ENCODE assay signal across 19 cellular contexts in genomic region chr1:189405419-189405818, GRCh38.
DNase-seq lines count a peak whose midpoint lies in the region; ATAC-seq and TF ChIP-seq lines count a peak whose summit lies in the region.
"Had no signal": no experiment of that assay in that cellular context is flagged by ENCODE, and none has a peak within 500 bp of the region (broad histone marks: within the 10 kb centered on the region; RNA-seq: fewer than 3 reads in every experiment).

No MANE protein-coding gene starts in this region.

- H3K4me2 ChIP-seq in GM23338 = peak overlapping the region; percentile 27; the same call in 1 of the 2 replicates
- H3K4me2 ChIP-seq: BLaER1 treated with 17β-estradiol and CSF1 and Interleukin-3, amounts not matched to agents 10 nM and 100 nM had no signal

- no peak; the same call in 2 of the 3 replicates for ATAC-seq in GM23338
- ATAC-seq: T-cell had no signal

- peaks cover 28% of the 10 kb centered on the region for H3K36me3 Mint-ChIP-seq in GM23338 (ENCODE audit: low read depth)
- peaks cover 2% of the 10 kb centered on the region for H3K36me3 Mint-ChIP-seq in endodermal cell (ENCODE audit: low read depth)
- H3K36me3 Mint-ChIP-seq in CD8-positive, alpha-beta memory T cell = no peaks in the 10 kb centered on the region
- H3K36me3 Mint-ChIP-seq: T-cell had no signal

- H3K9me2 ChIP-seq in GM23338 (ENCODE audit: insufficient read depth) = no peaks in the 10 kb centered on the region

- no peaks in the 10 kb centered on the region for H4K20me1 ChIP-seq in GM23338 (replicated peaks; ENCODE audit: insufficient read depth)
- H4K20me1 ChIP-seq: BLaER1 treated with 17β-estradiol and CSF1 and Interleukin-3, amounts not matched to agents 10 nM and 100 nM had no signal

- H3K27me3 ChIP-seq in GM23338 (ENCODE audit: insufficient read depth) = no peaks in the 10 kb centered on the region
- H3K27me3 ChIP-seq in endodermal cell (ENCODE audit: control insufficient read depth, insufficient read depth, low read length, poor library complexity, severe bottlenecking) = no peaks in the 10 kb centered on the region
- no peaks in the 10 kb centered on the region for H3K27me3 ChIP-seq in neuron (ENCODE audit: insufficient read depth, low read length)
- H3K27me3 ChIP-seq in CD8-positive, alpha-beta memory T cell (ENCODE audit: insufficient read depth, low read length, poor library complexity, severe bottlenecking) = no peaks in the 10 kb centered on the region
- no peaks in the 10 kb centered on the region for H3K27me3 ChIP-seq in effector memory CD4-positive, alpha-beta T cell (replicated peaks; ENCODE audit: control insufficient read depth, insufficient read depth, low read length, poor library complexity, severe bottlenecking)
- H3K27me3 ChIP-seq in WERI-Rb-1 (ENCODE audit: insufficient read depth, low read depth, severe bottlenecking) = no peaks in the 10 kb centered on the region
- H3K27me3 ChIP-seq: BLaER1 treated with 17β-estradiol and CSF1 and Interleukin-3, amounts not matched to agents 10 nM and 100 nM; MG63 had no signal

- H3K27me3 Mint-ChIP-seq in GM23338 (ENCODE audit: insufficient read depth, low read depth, poor library complexity) (peaks cover 2% of the 10 kb centered on the region), endodermal cell (ENCODE audit: insufficient read depth) (no peaks in the 10 kb centered on the region)
- H3K27me3 Mint-ChIP-seq in CD8-positive, alpha-beta memory T cell = no peaks in the 10 kb centered on the region
- H3K27me3 Mint-ChIP-seq: T-cell had no signal

- H3K79me2 ChIP-seq in GM23338 (replicated peaks; ENCODE audit: insufficient read depth) = no peaks in the 10 kb centered on the region

- H3K4me1 Mint-ChIP-seq in GM23338 = peaks cover 11% of the 10 kb centered on the region
- peaks cover 7% of the 10 kb centered on the region for H3K4me1 Mint-ChIP-seq in endodermal cell
- H3K4me1 Mint-ChIP-seq in CD8-positive, alpha-beta memory T cell = no peaks in the 10 kb centered on the region
- H3K4me1 Mint-ChIP-seq: T-cell had no signal

- 44 to 70% methylated on average over 1 of the region's 1 CpG for WGBS in endodermal cell (ENCODE audit: insufficient coverage in 1 of 2, insufficient read length in 1 of 2), 2 experiments

- H3K9me3 ChIP-seq in endodermal cell (ENCODE audit: control insufficient read depth, low read length) = no peaks in the 10 kb centered on the region
- no peaks in the 10 kb centered on the region for H3K9me3 ChIP-seq in neuron (ENCODE audit: low read length)
- H3K9me3 ChIP-seq in CD8-positive, alpha-beta memory T cell (ENCODE audit: low read length) = no peaks in the 10 kb centered on the region
- no peaks in the 10 kb centered on the region for H3K9me3 ChIP-seq in effector memory CD4-positive, alpha-beta T cell (ENCODE audit: control insufficient read depth, low read length)
- no peaks in the 10 kb centered on the region for H3K9me3 ChIP-seq in WERI-Rb-1 (ENCODE audit: severe bottlenecking)
- H3K9me3 ChIP-seq: MG63 had no signal

- H3F3A ChIP-seq in GM23338 (replicated peaks; ENCODE audit: low read depth) = no peaks in the 10 kb centered on the region

- POLR2A ChIA-PET in CD8-positive, alpha-beta memory T cell (lab: Charles Lee) = no interaction called here

- no peak overlapping the region for H3K9ac ChIP-seq in endodermal cell (ENCODE audit: extremely low read depth, low read length, poor library complexity, severe bottlenecking)
- H3K9ac ChIP-seq: BLaER1 treated with 17β-estradiol and CSF1 and Interleukin-3, amounts not matched to agents 10 nM and 100 nM had no signal

- H3K4me1 ChIP-seq in GM23338 (ENCODE audit: insufficient read depth) (peaks cover 8% of the 10 kb centered on the region), endodermal cell (ENCODE audit: control insufficient read depth, insufficient read depth, low read length) (no peaks in the 10 kb centered on the region), neuron (ENCODE audit: insufficient read depth, low read length) (peaks cover 5% of the 10 kb centered on the region)
- no peaks in the 10 kb centered on the region for H3K4me1 ChIP-seq in CD8-positive, alpha-beta memory T cell (ENCODE audit: insufficient read depth, low read length)
- no peaks in the 10 kb centered on the region for H3K4me1 ChIP-seq in effector memory CD4-positive, alpha-beta T cell (ENCODE audit: control insufficient read depth, insufficient read depth, low read length, poor library complexity, severe bottlenecking)
- H3K4me1 ChIP-seq: BLaER1 treated with 17β-estradiol and CSF1 and Interleukin-3, amounts not matched to agents 10 nM and 100 nM had no signal

- 0 out of 2 replicates have a peak overlapping the region, but pooled peaks have one; percentile 56 for H3K27ac ChIP-seq in GM23338 (ENCODE audit: low read depth)
- H3K27ac ChIP-seq in endodermal cell (ENCODE audit: low read depth, low read length) = no peak overlapping the region
- no peak overlapping the region for H3K27ac ChIP-seq in CD8-positive, alpha-beta memory T cell (ENCODE audit: low read depth, low read length)
- no peak overlapping the region for H3K27ac ChIP-seq in effector memory CD4-positive, alpha-beta T cell (ENCODE audit: insufficient read depth, low read length, poor library complexity, severe bottlenecking)
- no peak overlapping the region for H3K27ac ChIP-seq in WERI-Rb-1
- H3K27ac ChIP-seq: BLaER1 treated with 17β-estradiol and CSF1 and Interleukin-3, amounts not matched to agents 10 nM and 100 nM had no signal

- H3K4me3 ChIP-seq in GM23338 (no peak overlapping the region), endodermal cell (ENCODE audit: low read length) (no peak overlapping the region), neuron (ENCODE audit: low read length) (no peak overlapping the region), WERI-Rb-1 (ENCODE audit: low read depth, low read length) (no peak overlapping the region)
- no peak overlapping the region for H3K4me3 ChIP-seq in CD8-positive, alpha-beta memory T cell (ENCODE audit: low read length)
- no peak overlapping the region for H3K4me3 ChIP-seq in effector memory CD4-positive, alpha-beta T cell (ENCODE audit: insufficient read depth, low read depth, low read length, poor library complexity, severe bottlenecking)
- H3K4me3 ChIP-seq: BLaER1 treated with 17β-estradiol and CSF1 and Interleukin-3, amounts not matched to agents 10 nM and 100 nM; MG63 had no signal

- H3K27ac Mint-ChIP-seq in GM23338 (no peak overlapping the region), endodermal cell (no peak overlapping the region)
- no peak overlapping the region for H3K27ac Mint-ChIP-seq in CD8-positive, alpha-beta memory T cell
- H3K27ac Mint-ChIP-seq: T-cell had no signal

- peaks cover 28% of the 10 kb centered on the region for H3K9me3 Mint-ChIP-seq in GM23338
- peaks cover 14% of the 10 kb centered on the region for H3K9me3 Mint-ChIP-seq in endodermal cell
- peaks cover 5 to 37% (median 7%) of the 10 kb centered on the region in 5 donors for H3K9me3 Mint-ChIP-seq in CD8-positive, alpha-beta memory T cell

- CTCF ChIA-PET in CD8-positive, alpha-beta memory T cell (lab: Charles Lee) = no interaction called here

- H3K36me3 ChIP-seq in GM23338 (ENCODE audit: insufficient read depth) = peaks cover 8% of the 10 kb centered on the region; the same call in 1 of the 2 replicates
- no peaks in the 10 kb centered on the region for H3K36me3 ChIP-seq in endodermal cell (ENCODE audit: control insufficient read depth, insufficient read depth, low read length)
- no peaks in the 10 kb centered on the region for H3K36me3 ChIP-seq in neuron (ENCODE audit: insufficient read depth, low read length)
- no peaks in the 10 kb centered on the region for H3K36me3 ChIP-seq in CD8-positive, alpha-beta memory T cell (ENCODE audit: insufficient read depth, low read length)
- no peaks in the 10 kb centered on the region for H3K36me3 ChIP-seq in effector memory CD4-positive, alpha-beta T cell (ENCODE audit: control insufficient read depth, insufficient read depth, low read length)
- H3K36me3 ChIP-seq in WERI-Rb-1 = no peaks in the 10 kb centered on the region
- H3K36me3 ChIP-seq: BLaER1 treated with 17β-estradiol and CSF1 and Interleukin-3, amounts not matched to agents 10 nM and 100 nM; MG63 had no signal

- peak; percentile 36 for DNase-seq in GM23338 (ENCODE audit: low spot score)
- peak; percentile 45 for DNase-seq in NCI-H69 (lab: John Stamatoyannopoulos, UW)
- peak; percentile 49 for DNase-seq in endodermal cell
- DNase-seq in CD8-positive, alpha-beta memory T cell = no peak
- DNase-seq in effector memory CD4-positive, alpha-beta T cell = no peak
- no peak for DNase-seq in WERI-Rb-1
- DNase-seq: DMS79 treated with DMSO at 0.1 percent for 48 hours, Kasumi-1, MG63, NCI-H1092, NCI-H1436 treated with DMSO at 0.1 percent for 48 hours, NCI-H2029, NCI-H446, NCI-H748 treated with DMSO at 0.1 percent for 48 hours, OCI-M1, Right ventricle myocardium superior, T-cell had no signal

- no peak for TF ChIP-seq CTCF in GM23338 (conservative IDR thresholded peaks at IDR 0.05; ENCODE audit: low read depth in 2 of 2)
- TF ChIP-seq CTCF in endodermal cell (conservative IDR thresholded peaks at IDR 0.05) = no peak
- no peak for TF ChIP-seq CTCF in WERI-Rb-1 (IDR thresholded peaks at IDR 0.05; ENCODE audit: low read depth, low read length)

- H3K4me3 Mint-ChIP-seq in GM23338 (no peak overlapping the region), endodermal cell (no peak overlapping the region)
- H3K4me3 Mint-ChIP-seq in CD8-positive, alpha-beta memory T cell = no peak overlapping the region
- H3K4me3 Mint-ChIP-seq: T-cell had no signal

- 0 out of 2 replicates have a peak overlapping the region, but pooled peaks have one; percentile 70 for H2AFZ ChIP-seq in GM23338
- H2AFZ ChIP-seq in neuron (ENCODE audit: low read depth, low read length) = peak overlapping the region; percentile 1

Comparison
In these comparisons a context has a peak if more than half of its experiments do, and no peak if none do; other contexts are left out.
1. DNase-seq: peak in GM23338 (single experiment), NCI-H69 (single experiment) and endodermal cell (single experiment); none in CD8-positive, alpha-beta memory T cell (0 of 5), effector memory CD4-positive, alpha-beta T cell (0 of 3) and WERI-Rb-1 (single experiment).